ENCODE assay signal across 8 cellular contexts in the genomic region with DNA sequence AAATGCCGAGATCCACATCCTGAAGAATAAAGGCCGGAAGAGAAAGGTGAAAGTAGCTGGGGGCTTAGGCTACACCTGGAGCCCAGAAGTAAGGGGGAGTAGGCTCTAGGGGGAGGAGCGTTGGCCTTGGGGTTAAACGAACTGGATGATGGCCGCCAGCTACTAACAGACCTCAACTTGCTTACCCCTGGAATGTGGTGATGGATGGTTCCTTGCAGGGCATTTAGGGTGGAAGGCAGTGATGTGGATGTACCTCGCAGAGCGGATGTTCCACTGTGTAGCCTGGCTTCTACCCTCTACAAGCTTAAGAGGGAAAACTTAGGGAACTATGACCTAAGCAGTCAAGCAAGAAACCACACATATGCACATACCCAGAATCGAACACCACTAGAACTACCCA. TPM values are rescaled to one million over a fixed set of nuclear protein-coding genes. Genes with fewer than 3 reads are reported as not detected.
DNase-seq lines count a peak whose midpoint lies in the region; ATAC-seq and TF ChIP-seq lines count a peak whose summit lies in the region.

No MANE protein-coding gene starts in this region.

- no peaks in the 10 kb centered on the region for H3K27me3 Mint-ChIP-seq in Calu3 (ENCODE audit: unreplicated experiment)
- H3K27me3 Mint-ChIP-seq in effector memory CD8-positive, alpha-beta T cell: no peaks in the 10 kb centered on the region

- peaks cover 14% of the 10 kb centered on the region for H3K4me1 ChIP-seq in NT2/D1 (ENCODE audit: insufficient read depth, insufficient read length)
- H3K4me1 ChIP-seq in prostate gland (replicated peaks): peaks cover 4% of the 10 kb centered on the region
- peaks cover 30% of the 10 kb centered on the region for H3K4me1 ChIP-seq in body of pancreas

- TF ChIP-seq POLR2A in prostate gland (IDR thresholded peaks at IDR 0.05): no peak
- TF ChIP-seq POLR2A in body of pancreas (IDR thresholded peaks at IDR 0.05): no peak

- H3K4me1 Mint-ChIP-seq in Calu3 (ENCODE audit: low read depth, unreplicated experiment): peaks cover 33% of the 10 kb centered on the region
- H3K4me1 Mint-ChIP-seq in effector memory CD8-positive, alpha-beta T cell (ENCODE audit: low read depth in 2 of 2): peaks cover 28 to 33% of the 10 kb centered on the region in 2 donors

- H3K4me3 ChIP-seq in NT2/D1 (ENCODE audit: insufficient read length, low read depth) (peak overlapping the region; percentile 73), prostate gland (no peak overlapping the region), body of pancreas (no peak overlapping the region)

- no peak for ATAC-seq in effector memory CD8-positive, alpha-beta T cell (replicated peaks)
- no peak for ATAC-seq in GM18511 (IDR thresholded peaks at IDR 0.05; ENCODE audit: unreplicated experiment)
- no peak for ATAC-seq in body of pancreas
- ATAC-seq in GM19463 (IDR thresholded peaks at IDR 0.05; ENCODE audit: unreplicated experiment): no peak

- 70% methylated on average over 8 of the region's 8 CpGs for WGBS in prostate gland
- 75 to 77% methylated on average over 8 of the region's 8 CpGs for WGBS in body of pancreas, 2 donors

- peaks cover 74% of the 10 kb centered on the region for H3K36me3 Mint-ChIP-seq in Calu3 (ENCODE audit: insufficient read depth, unreplicated experiment)
- peaks cover 69% of the 10 kb centered on the region for H3K36me3 Mint-ChIP-seq in effector memory CD8-positive, alpha-beta T cell (ENCODE audit: insufficient read depth)

- CTCF ChIA-PET in Calu3 (lab: Charles Lee): interaction anchor here (0.8 to 1.4 kb wide), 7 partner anchors 13 to 228 kb away, joined by 3 to 6 read pairs (median 3); a partner anchor contains a TSS

- H3K27ac ChIP-seq in prostate gland (peak overlapping the region; percentile 97 to 98), body of pancreas (peak overlapping the region in 2 of 4 donors; percentile 96 to 99)

- H3K27me3 ChIP-seq in NT2/D1 (ENCODE audit: insufficient read depth, insufficient read length) (no peaks in the 10 kb centered on the region), prostate gland (replicated peaks; ENCODE audit: insufficient read depth) (no peaks in the 10 kb centered on the region), body of pancreas (no peaks in the 10 kb centered on the region)

- H3K36me3 ChIP-seq in NT2/D1 (ENCODE audit: insufficient read depth, insufficient read length, low read length) (peaks cover 77% of the 10 kb centered on the region), prostate gland (no peaks in the 10 kb centered on the region), body of pancreas (replicated peaks in 1 of 2; ENCODE audit: insufficient read depth in 1 of 2, low read depth in 2 of 2) (peaks cover 0 to 2% of the 10 kb centered on the region in 2 donors)

- peak overlapping the region; percentile 47 for H3K9ac ChIP-seq in NT2/D1 (ENCODE audit: insufficient read length, low read depth)

- DNase-seq in Calu3 (no peak), NT2/D1 (ENCODE audit: low read depth, low spot score) (no peak), prostate gland (ENCODE audit: low spot score) (no peak), body of pancreas (no peak), kidney glomerular epithelial cell (lab: John Stamatoyannopoulos, UW) (no peak)
- no peak for DNase-seq in effector memory CD8-positive, alpha-beta T cell

- peak overlapping the region; percentile 89 for H3K4me3 Mint-ChIP-seq in Calu3 (ENCODE audit: low read depth, unreplicated experiment)
- peak overlapping the region; percentile 93 to 96 for H3K4me3 Mint-ChIP-seq in effector memory CD8-positive, alpha-beta T cell

- no peak for TF ChIP-seq CTCF in Calu3 (IDR thresholded peaks at IDR 0.05; ENCODE audit: unreplicated experiment)
- TF ChIP-seq CTCF in prostate gland (IDR thresholded peaks at IDR 0.05): no peak
- no peak for TF ChIP-seq CTCF in body of pancreas (IDR thresholded peaks at IDR 0.05)

- H3K9me3 ChIP-seq in NT2/D1 (ENCODE audit: insufficient read depth, low read length) (no peaks in the 10 kb centered on the region), prostate gland (no peaks in the 10 kb centered on the region), body of pancreas (no peaks in the 10 kb centered on the region)

- no peaks in the 10 kb centered on the region for H3K9me3 Mint-ChIP-seq in Calu3 (ENCODE audit: low read depth, unreplicated experiment)
- H3K9me3 Mint-ChIP-seq in effector memory CD8-positive, alpha-beta T cell: no peaks in the 10 kb centered on the region

- H3K27ac Mint-ChIP-seq in Calu3 (ENCODE audit: unreplicated experiment): peak overlapping the region; percentile 96
- peak overlapping the region; percentile 95 to 98 for H3K27ac Mint-ChIP-seq in effector memory CD8-positive, alpha-beta T cell

- BruUV-seq in Calu3 (replicated peaks; lab: Mats Ljungman, UMichigan): no TSS peak

- intact Hi-C loops in Calu3 (cut with micrococcal nuclease; ENCODE audit: unreplicated experiment): no loop called here
- intact Hi-C loops in prostate gland (cut with DNase I): loop anchor here (10.0 kb wide), 1 partner anchor 851 kb away; a partner anchor contains a TSS
- intact Hi-C loops in body of pancreas (cut with DNase I): no loop called here

RNA-seq across cellular contexts. Expression of a gene that starts 2.3 kb away (rescaled TPM):
- total RNA-seq in Calu3 (2022) (230 and 257 TPM in 2 replicates), prostate gland (100 to 1,000 TPM; 180 to 188 TPM), body of pancreas (100 to 1,000 TPM in 1 of 2 donors, 10 to 100 TPM in 1; 57.9 to 125 TPM)

RNA-seq across cellular contexts. Expression of a gene that starts 8.0 kb away (rescaled TPM):
- total RNA-seq in Calu3 (2022): 0.78 and 1.8 TPM in 2 replicates
- total RNA-seq in prostate gland: 10 to 100 TPM in 1 of 2 donors, 1 to 10 TPM in 1; 6.6 to 19.2 TPM
- total RNA-seq in body of pancreas: 1 to 10 TPM in 1 of 2 donors, not detected in 1; 1.0 TPM

RNA-seq across cellular contexts. Expression of a gene that starts 11.9 kb away (rescaled TPM):
- 30.4 and 32.0 TPM in 2 replicates for total RNA-seq in Calu3 (2022)
- 10 to 100 TPM; 64.3 to 64.4 TPM for total RNA-seq in prostate gland
- total RNA-seq in body of pancreas: 10 to 100 TPM; 27.5 to 63.9 TPM

RNA-seq across cellular contexts. Expression of a gene that starts 13.5 kb away (rescaled TPM):
- total RNA-seq in Calu3 (2022): 130 and 134 TPM in 2 replicates
- 10 to 100 TPM; 58.5 to 89.6 TPM for total RNA-seq in prostate gland
- 10 to 100 TPM in 1 of 2 donors, 1 to 10 TPM in 1; 8.9 to 13.7 TPM for total RNA-seq in body of pancreas

RNA-seq across cellular contexts. Expression of a gene that starts 16.2 kb away (rescaled TPM):
- total RNA-seq in Calu3 (2022) (164 and 215 TPM in 2 replicates), prostate gland (100 to 1,000 TPM in 1 of 2 donors, 10 to 100 TPM in 1; 59.3 to 247 TPM), body of pancreas (100 to 1,000 TPM in 1 of 2 donors, 10 to 100 TPM in 1; 75.5 to 139 TPM)
